In the genomic region with DNA sequence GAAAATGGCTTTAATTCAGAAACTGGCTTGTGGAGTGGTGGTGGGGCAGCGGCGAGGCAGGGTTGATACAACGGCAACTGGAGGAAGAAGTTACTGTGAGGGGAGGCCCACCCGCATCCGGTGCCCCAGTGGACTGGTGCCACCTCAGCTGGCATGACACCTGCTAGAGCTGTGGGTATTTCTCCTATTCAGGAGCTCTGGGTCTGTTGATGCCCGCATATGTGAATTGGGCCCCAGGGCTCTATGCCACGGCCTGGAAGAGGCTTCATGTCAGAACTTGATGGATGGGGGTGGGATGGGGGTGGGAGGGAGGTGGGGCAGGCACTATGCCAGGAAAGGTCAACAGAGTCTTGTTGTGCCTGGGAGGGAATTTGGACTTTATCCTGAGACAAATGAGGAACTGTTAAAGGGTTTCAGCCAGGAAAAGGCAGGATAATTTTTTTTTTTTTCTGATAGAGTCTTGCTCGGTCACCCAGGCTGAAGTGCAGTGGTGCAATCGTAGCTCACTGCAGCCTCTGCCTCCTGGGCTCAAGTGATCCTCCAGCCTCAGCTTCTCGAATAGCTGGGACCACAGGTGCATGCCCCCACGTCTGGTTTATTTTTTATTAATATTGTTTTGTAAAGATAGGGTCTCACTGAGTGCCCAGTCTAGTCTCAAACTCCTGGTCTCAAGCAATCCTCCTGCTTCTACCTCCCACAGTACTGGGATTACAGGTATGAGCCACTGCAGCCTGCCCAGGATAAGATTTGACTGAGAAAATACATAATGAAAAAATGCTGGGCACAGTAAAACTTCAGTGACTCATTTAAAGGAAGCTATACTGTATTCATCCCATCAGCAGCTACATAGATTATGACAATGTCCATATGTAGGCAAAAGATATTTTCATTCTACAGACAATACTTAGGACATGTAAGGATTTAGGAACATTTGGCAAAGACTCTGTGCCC, we compare ENCODE assay signal across 12 cellular contexts. TPM values are rescaled to one million over a fixed set of nuclear protein-coding genes. Genes with fewer than 3 reads are reported as not detected.
A peak's percentile ranks its signal among the peaks of the same experiment; 100 is the strongest.
DNase-seq lines count a peak whose midpoint lies in the region; ATAC-seq and TF ChIP-seq lines count a peak whose summit lies in the region.
"Had no signal": no experiment of that assay in that cellular context is flagged by ENCODE, and none has a peak within 500 bp of the region (broad histone marks: within the 10 kb centered on the region; RNA-seq: fewer than 3 reads in every experiment).

No MANE protein-coding gene starts in this region.

- H3K4me1 ChIP-seq in stomach (peaks cover 16 to 39% (median 34%) of the 10 kb centered on the region in 4 donors), prostate gland (replicated peaks) (no peaks in the 10 kb centered on the region)

- H3K4me3 Mint-ChIP-seq in activated CD8-positive, alpha-beta T cell treated with anti-CD3 and anti-CD28 coated beads for 36 hours, result no peak overlapping the region

- TF ChIP-seq POLR2A in stomach (IDR thresholded peaks at IDR 0.05) (no peak), prostate gland (IDR thresholded peaks at IDR 0.05) (no peak)

- H3K27me3 Mint-ChIP-seq in activated CD8-positive, alpha-beta T cell treated with anti-CD3 and anti-CD28 coated beads for 36 hours, result no peaks in the 10 kb centered on the region
- H3K27me3 Mint-ChIP-seq: progenitor cell of endocrine pancreas had no signal

- POLR2A ChIA-PET in activated CD8-positive, alpha-beta T cell treated with anti-CD3 and anti-CD28 coated beads for 36 hours (lab: Charles Lee), result no interaction called here

- H3K27me3 ChIP-seq in stomach (no peaks in the 10 kb centered on the region), prostate gland (replicated peaks; ENCODE audit: insufficient read depth) (no peaks in the 10 kb centered on the region)
- H3K27me3 ChIP-seq: cardiac muscle cell, MG63 had no signal

- H3K36me3 ChIP-seq in stomach (no peaks in the 10 kb centered on the region), prostate gland (no peaks in the 10 kb centered on the region)
- H3K36me3 ChIP-seq: cardiac muscle cell, MG63 had no signal

- H3K27ac Mint-ChIP-seq in activated CD8-positive, alpha-beta T cell treated with anti-CD3 and anti-CD28 coated beads for 36 hours, result no peak overlapping the region
- H3K27ac Mint-ChIP-seq: progenitor cell of endocrine pancreas had no signal

- H3K9me3 ChIP-seq in stomach (no peaks in the 10 kb centered on the region), prostate gland (no peaks in the 10 kb centered on the region)
- H3K9me3 ChIP-seq: MG63 had no signal

- TF ChIP-seq CTCF in activated CD8-positive, alpha-beta T cell treated with anti-CD3 and anti-CD28 coated beads for 36 hours (IDR thresholded peaks at IDR 0.05), result no peak
- TF ChIP-seq CTCF in stomach (IDR thresholded peaks at IDR 0.05), result no peak
- TF ChIP-seq CTCF in prostate gland (IDR thresholded peaks at IDR 0.05), result no peak

- DNase-seq in DMS79 treated with DMSO at 0.1 percent for 48 hours (lab: John Stamatoyannopoulos, UW) (peak; percentile 42), DMS79 (lab: John Stamatoyannopoulos, UW) (no peak), left lobe of liver (ENCODE audit: low spot score) (peak; percentile 88), stomach (peak; percentile 64), NCI-H2107 (lab: John Stamatoyannopoulos, UW) (no peak), prostate gland (ENCODE audit: low spot score) (no peak), NCI-H446 treated with DMSO at 0.1 percent for 48 hours (lab: John Stamatoyannopoulos, UW) (no peak)
- DNase-seq in activated CD8-positive, alpha-beta T cell treated with anti-CD3 and anti-CD28 coated beads for 36 hours, result peak; percentile 50
- DNase-seq: activated CD4-positive, alpha-beta T cell treated with anti-CD3 and anti-CD28 coated beads, Interleukin-2, amount 50 U/mL, for 48 hours; MG63 had no signal

- 28 to 40% (median 33%) methylated on average over 8 to 11 of the region's 11 CpGs for WGBS in stomach, 5 donors
- 29% methylated on average over 11 of the region's 11 CpGs for WGBS in prostate gland

- peak; percentile 49 for ATAC-seq in activated CD8-positive, alpha-beta T cell treated with anti-CD3 and anti-CD28 coated beads for 36 hours
- peak; percentile 78 for ATAC-seq in left lobe of liver

- H3K9me3 Mint-ChIP-seq in activated CD8-positive, alpha-beta T cell treated with anti-CD3 and anti-CD28 coated beads for 36 hours, result no peaks in the 10 kb centered on the region

- intact Hi-C loops in activated CD8-positive, alpha-beta T cell treated with anti-CD3 and anti-CD28 coated beads for 36 hours (cut with micrococcal nuclease), result no loop called here
- intact Hi-C loops in stomach (cut with DNase I; ENCODE audit: low total_unique reads) (no loop called here), prostate gland (cut with DNase I) (no loop called here)

- H3K27ac ChIP-seq in stomach (peak overlapping the region; percentile 50 to 80 (median 77)), prostate gland (no peak overlapping the region)
- H3K27ac ChIP-seq: cardiac muscle cell had no signal

- no peaks in the 10 kb centered on the region for H3K36me3 Mint-ChIP-seq in activated CD8-positive, alpha-beta T cell treated with anti-CD3 and anti-CD28 coated beads for 36 hours (ENCODE audit: low read depth)

- H3K4me1 Mint-ChIP-seq in activated CD8-positive, alpha-beta T cell treated with anti-CD3 and anti-CD28 coated beads for 36 hours (ENCODE audit: low read depth), result peaks cover 4% of the 10 kb centered on the region

- no peak for TF ChIP-seq EP300 in stomach (IDR thresholded peaks at IDR 0.05)

- no peak overlapping the region for H3K4me3 ChIP-seq in stomach
- H3K4me3 ChIP-seq in prostate gland, result no peak overlapping the region
- H3K4me3 ChIP-seq: cardiac muscle cell, MG63 had no signal

- CTCF ChIA-PET in activated CD8-positive, alpha-beta T cell treated with anti-CD3 and anti-CD28 coated beads for 36 hours (lab: Charles Lee), result interaction anchor here (0.6 to 1.0 kb wide), 2 partner anchors 15 to 88 kb away, joined by 3 read pairs; no protein-coding TSS in a partner anchor

RNA-seq across cellular contexts. Expression of gene SH2D6, which starts 52.6 kb away (rescaled TPM):
- total RNA-seq in activated CD8-positive, alpha-beta T cell treated with anti-CD3 and anti-CD28 coated beads for 36 hours, result under 1 TPM; 0.77 to 0.96 TPM
- 3.1 TPM for total RNA-seq in left lobe of liver
- total RNA-seq in stomach, result 10 to 100 TPM in 2 of 5 donors, 1 to 10 TPM in 1, not detected in 2; 2.2 to 14.5 (median 13.4) TPM
- 1 to 10 TPM; 1.1 to 2.3 (median 1.2) TPM for polyA plus RNA-seq in stomach
- total RNA-seq in prostate gland, result 1 to 10 TPM in 1 of 2 donors, under 1 TPM in 1; 0.23 to 1.8 TPM
- total RNA-seq: cardiac muscle cell had no signal
- polyA plus RNA-seq: cardiac muscle cell had no signal

Comparison
In these comparisons a context has a peak if more than half of its experiments do, and no peak if none do; other contexts are left out.
1. DNase-seq: peak in DMS79 treated with DMSO at 0.1 percent for 48 hours (single experiment), activated CD8-positive, alpha-beta T cell treated with anti-CD3 and anti-CD28 coated beads for 36 hours (single experiment), left lobe of liver (single experiment) and stomach (single experiment); none in DMS79 (single experiment), NCI-H2107 (single experiment), prostate gland (single experiment) and NCI-H446 treated with DMSO at 0.1 percent for 48 hours (single experiment).
2. H3K27ac ChIP-seq: peak in stomach (5 of 5); none in prostate gland (0 of 2).